ENCODE assay signal across 27 cellular contexts in genomic region chr5:131716650-131717049, GRCh38.
"Had no signal": no experiment of that assay in that cellular context is flagged by ENCODE, and none has a peak within 500 bp of the region (broad histone marks: within the 10 kb centered on the region; RNA-seq: fewer than 3 reads in every experiment).

No MANE protein-coding gene starts in this region.

- FAIRE-seq: endometrium, endothelial cell of umbilical vein had no signal

- H3K36me3 ChIP-seq: colonic mucosa had no signal

- H3K4me2 ChIP-seq: hepatocyte had no signal

- H3K4me1 ChIP-seq: colonic mucosa, esophagus squamous epithelium, foreskin keratinocyte, gastroesophageal sphincter had no signal

- H2AFZ ChIP-seq: hepatocyte had no signal

- H3K27ac ChIP-seq: colonic mucosa, coronary artery, dorsolateral prefrontal cortex, epithelial cell of prostate, esophagus muscularis mucosa, esophagus squamous epithelium, foreskin keratinocyte, gastrocnemius medialis, gastroesophageal sphincter, heart left ventricle, heart right ventricle, hepatocyte had no signal

- H3K27me3 ChIP-seq: colonic mucosa, dorsolateral prefrontal cortex, esophagus muscularis mucosa, esophagus squamous epithelium, foreskin keratinocyte, gastrocnemius medialis, gastroesophageal sphincter, heart left ventricle, heart right ventricle, hepatocyte had no signal

- ATAC-seq: effector memory CD8-positive, alpha-beta T cell; esophagus mucosa; foreskin keratinocyte; gastrocnemius medialis; gastroesophageal sphincter; heart left ventricle; heart right ventricle had no signal

- DNase-seq: colonic mucosa; cortex of kidney; dermis blood vessel endothelial cell; dorsolateral prefrontal cortex; effector CD4-positive, alpha-beta T cell; effector CD8-positive, alpha-beta T cell; effector memory CD4-positive, alpha-beta T cell; effector memory CD8-positive, alpha-beta T cell; endodermal cell; erythroblast; esophagus squamous epithelium; foreskin fibroblast; foreskin keratinocyte; foreskin melanocyte; gastrocnemius medialis; glutamatergic neuron; head of caudate nucleus; heart left ventricle; heart right ventricle had no signal

- H3K4me3 ChIP-seq: colonic mucosa, coronary artery, dorsolateral prefrontal cortex, esophagus muscularis mucosa, esophagus squamous epithelium, gastrocnemius medialis, gastroesophageal sphincter, heart left ventricle, heart right ventricle, hepatocyte had no signal

- H3K9me3 ChIP-seq: colonic mucosa, esophagus squamous epithelium, gastrocnemius medialis had no signal
